ENCODE assay signal across 1 cellular context in genomic region chr12:14614704-14615121, GRCh38.
TF ChIP-seq lines count a peak whose summit lies in the region.

No MANE protein-coding gene starts in this region.

TF ChIP-seq in GM23338, 12 proteins besides CTCF, POLR2A, EP300 and RAD21 (continued from another document):
- TF ChIP-seq REST (IDR thresholded peaks at IDR 0.05; ENCODE audit: unreplicated experiment) (no peak), ZNF331 (CRISPR knock-in tag; IDR thresholded peaks at IDR 0.05; ENCODE audit: low read depth) (no peak), EZH2 (IDR thresholded peaks at IDR 0.05; ENCODE audit: low read depth, unreplicated experiment) (no peak)
